Comparison of ENCODE assay signal across 25 cellular contexts in genomic region chr11:106463796-106464201, GRCh38.
DNase-seq lines count a peak whose midpoint lies in the region; ATAC-seq and TF ChIP-seq lines count a peak whose summit lies in the region.
"Had no signal": no experiment of that assay in that cellular context is flagged by ENCODE, and none has a peak within 500 bp of the region (broad histone marks: within the 10 kb centered on the region; RNA-seq: fewer than 3 reads in every experiment).

No MANE protein-coding gene starts in this region.

- peak overlapping the region; percentile 37 for H3K4me3 Mint-ChIP-seq in Caco-2 (ENCODE audit: unreplicated experiment)
- H3K4me3 Mint-ChIP-seq: activated CD4-positive, alpha-beta T cell treated with anti-CD3 and anti-CD28 coated beads, Interleukin-2, amount 10 ng/mL, durations not matched to agents 7 days and 5 days; activated naive CD8-positive, alpha-beta T cell treated with anti-CD3 and anti-CD28 coated beads for 36 hours had no signal

- H3K4me1 ChIP-seq in Caco-2 (peaks cover 91% of the 10 kb centered on the region), mesodermal cell (ENCODE audit: control insufficient read depth, insufficient read depth, low read length, poor library complexity, severe bottlenecking) (peaks cover 73% of the 10 kb centered on the region), HAP-1 (no peaks in the 10 kb centered on the region)
- H3K4me1 ChIP-seq: right lobe of liver had no signal

- H3K4me3 ChIP-seq in Caco-2 (ENCODE audit: low read depth, low read length) (no peak overlapping the region), WERI-Rb-1 (ENCODE audit: low read depth, low read length) (no peak overlapping the region), fibroblast of pulmonary artery (replicated peaks; ENCODE audit: low read depth, low read length) (no peak overlapping the region), mesodermal cell (ENCODE audit: extremely low read depth, insufficient read depth, low read length, poor library complexity, severe bottlenecking) (no peak overlapping the region), HAP-1 (no peak overlapping the region)
- H3K4me3 ChIP-seq: dorsolateral prefrontal cortex, lower lobe of right lung, right lobe of liver, testis had no signal

- BruUV-seq in Caco-2 (replicated peaks; lab: Mats Ljungman, UMichigan) = no TSS peak

- CTCF ChIA-PET in Caco-2 (lab: Charles Lee) = interaction anchor here (1.0 kb wide), 1 partner anchor 87 kb away, joined by 3 read pairs; no protein-coding TSS in a partner anchor

- H3K9me3 ChIP-seq in Caco-2 = peaks cover 8% of the 10 kb centered on the region; the same call in 1 of the 2 replicates
- no peaks in the 10 kb centered on the region for H3K9me3 ChIP-seq in WERI-Rb-1 (ENCODE audit: severe bottlenecking)
- no peaks in the 10 kb centered on the region for H3K9me3 ChIP-seq in mesodermal cell (ENCODE audit: control insufficient read depth, low read length)
- no peaks in the 10 kb centered on the region for H3K9me3 ChIP-seq in HAP-1
- H3K9me3 ChIP-seq: lower lobe of right lung, right lobe of liver, testis had no signal

- no peaks in the 10 kb centered on the region for H3K27me3 ChIP-seq in Caco-2 (replicated peaks; ENCODE audit: control insufficient read depth, insufficient read depth, low read length)
- no peaks in the 10 kb centered on the region for H3K27me3 ChIP-seq in WERI-Rb-1 (ENCODE audit: insufficient read depth, low read depth, severe bottlenecking)
- no peaks in the 10 kb centered on the region for H3K27me3 ChIP-seq in HAP-1 (ENCODE audit: low read depth)
- H3K27me3 ChIP-seq: dorsolateral prefrontal cortex, right lobe of liver, testis had no signal

- peak overlapping the region; percentile 88 for H3K27ac Mint-ChIP-seq in Caco-2 (ENCODE audit: unreplicated experiment)
- H3K27ac Mint-ChIP-seq: activated CD4-positive, alpha-beta T cell treated with anti-CD3 and anti-CD28 coated beads, Interleukin-2, amount 10 ng/mL, durations not matched to agents 7 days and 5 days; activated naive CD8-positive, alpha-beta T cell treated with anti-CD3 and anti-CD28 coated beads for 36 hours; activated T-helper 2 cell treated with anti-CD3 and anti-CD28 coated beads, Interferon-gamma antibody, Interleukin-2, Interleukin-4, amounts not matched to agents 10 μg/mL and 5 μg/mL and 100 μg/mL, durations not matched to agents 14 hours and 24 hours and 36 hours had no signal

- H3K36me3 ChIP-seq in Caco-2 (ENCODE audit: control insufficient read depth, insufficient read depth, low read length) (peaks cover 4% of the 10 kb centered on the region), WERI-Rb-1 (no peaks in the 10 kb centered on the region), mesodermal cell (ENCODE audit: control insufficient read depth, insufficient read depth, low read length) (no peaks in the 10 kb centered on the region), HAP-1 (replicated peaks) (no peaks in the 10 kb centered on the region)
- H3K36me3 ChIP-seq: lower lobe of right lung, right lobe of liver had no signal

- H3K9me3 Mint-ChIP-seq in Caco-2 (ENCODE audit: unreplicated experiment) = peaks cover 20% of the 10 kb centered on the region
- H3K9me3 Mint-ChIP-seq: activated CD4-positive, alpha-beta T cell treated with anti-CD3 and anti-CD28 coated beads, Interleukin-2, amount 10 ng/mL, durations not matched to agents 7 days and 5 days had no signal

- DNase-seq in Caco-2 (peak in 1 of 2 experiments; percentile 76), WERI-Rb-1 (no peak), fibroblast of pulmonary artery (ENCODE audit: low read depth) (peak; percentile 86), medulla oblongata (ENCODE audit: extremely low spot score) (no peak), HAP-1 (ENCODE audit: low spot score in 2 of 2) (no peak), KG1 (lab: John Stamatoyannopoulos, UW) (no peak)
- DNase-seq: ACHN; activated CD4-positive, alpha-beta T cell treated with anti-CD3 and anti-CD28 coated beads, Interleukin-2, amount 10 ng/mL, durations not matched to agents 7 days and 5 days; activated CD8-positive, alpha-beta memory T cell treated with anti-CD3 and anti-CD28 coated beads, Interleukin-2, amount 50 U/mL, for 4 hours; activated naive CD8-positive, alpha-beta T cell treated with anti-CD3 and anti-CD28 coated beads for 36 hours; dorsolateral prefrontal cortex; GDM1; lower lobe of right lung; MM.1S; NCI-H146; NCI-H2171 treated with DMSO at 0.1 percent for 48 hours; OCI-M1; right lobe of liver; T-helper 1 cell; testis had no signal

- POLR2A ChIA-PET in Caco-2 (lab: Charles Lee) = no interaction called here

- H3K4me1 Mint-ChIP-seq in Caco-2 (ENCODE audit: low read depth, unreplicated experiment) = peaks cover 76% of the 10 kb centered on the region
- H3K4me1 Mint-ChIP-seq: activated CD4-positive, alpha-beta T cell treated with anti-CD3 and anti-CD28 coated beads, Interleukin-2, amount 10 ng/mL, durations not matched to agents 7 days and 5 days; activated naive CD8-positive, alpha-beta T cell treated with anti-CD3 and anti-CD28 coated beads for 36 hours had no signal

- H3K27me3 Mint-ChIP-seq in Caco-2 (ENCODE audit: insufficient read depth, unreplicated experiment) = no peaks in the 10 kb centered on the region
- H3K27me3 Mint-ChIP-seq: activated CD4-positive, alpha-beta T cell treated with anti-CD3 and anti-CD28 coated beads, Interleukin-2, amount 10 ng/mL, durations not matched to agents 7 days and 5 days; activated naive CD8-positive, alpha-beta T cell treated with anti-CD3 and anti-CD28 coated beads for 36 hours had no signal

- peaks cover 47% of the 10 kb centered on the region for H3K36me3 Mint-ChIP-seq in Caco-2 (ENCODE audit: insufficient read depth, unreplicated experiment)
- H3K36me3 Mint-ChIP-seq: activated naive CD8-positive, alpha-beta T cell treated with anti-CD3 and anti-CD28 coated beads for 36 hours had no signal

- intact Hi-C loops in Caco-2 (cut with micrococcal nuclease; ENCODE audit: unreplicated experiment) = loop anchor here (2.0 to 10.0 kb wide), 4 partner anchors 136 to 1799 kb away; partner anchors contain the start of genes AASDHPPT and KBTBD3

- WGBS in mesodermal cell (ENCODE audit: insufficient coverage in 2 of 2), 2 experiments = 76% methylated on average over 2 of the region's 4 CpGs

- ATAC-seq in HG02571 (IDR thresholded peaks at IDR 0.05; ENCODE audit: unreplicated experiment) = no peak
- ATAC-seq: HCT116, lower lobe of right lung had no signal

- H3K27ac ChIP-seq in WERI-Rb-1 (peak overlapping the region; percentile 21), mesodermal cell (ENCODE audit: low read depth, low read length, severe bottlenecking) (peak overlapping the region; percentile 77)
- H3K27ac ChIP-seq: epithelial cell of prostate, lower lobe of right lung, right lobe of liver had no signal

- in situ Hi-C loops in HAP-1 (cut with MboI; ENCODE audit: low sequenced_read_pairs) = no loop called here

- no peak for TF ChIP-seq CTCF in Caco-2 (IDR thresholded peaks at IDR 0.05; ENCODE audit: insufficient read depth in 1 of 2, low read depth in 1 of 2, low read length in 1 of 2, severe bottlenecking in 1 of 2, unreplicated experiment in 1 of 2)
- TF ChIP-seq CTCF in WERI-Rb-1 (IDR thresholded peaks at IDR 0.05; ENCODE audit: low read depth, low read length) = no peak
- TF ChIP-seq CTCF in fibroblast of pulmonary artery (IDR thresholded peaks at IDR 0.05; ENCODE audit: low read length, missing control alignments) = no peak
